Comparison of ENCODE assay signal across 8 cellular contexts in the genomic region with DNA sequence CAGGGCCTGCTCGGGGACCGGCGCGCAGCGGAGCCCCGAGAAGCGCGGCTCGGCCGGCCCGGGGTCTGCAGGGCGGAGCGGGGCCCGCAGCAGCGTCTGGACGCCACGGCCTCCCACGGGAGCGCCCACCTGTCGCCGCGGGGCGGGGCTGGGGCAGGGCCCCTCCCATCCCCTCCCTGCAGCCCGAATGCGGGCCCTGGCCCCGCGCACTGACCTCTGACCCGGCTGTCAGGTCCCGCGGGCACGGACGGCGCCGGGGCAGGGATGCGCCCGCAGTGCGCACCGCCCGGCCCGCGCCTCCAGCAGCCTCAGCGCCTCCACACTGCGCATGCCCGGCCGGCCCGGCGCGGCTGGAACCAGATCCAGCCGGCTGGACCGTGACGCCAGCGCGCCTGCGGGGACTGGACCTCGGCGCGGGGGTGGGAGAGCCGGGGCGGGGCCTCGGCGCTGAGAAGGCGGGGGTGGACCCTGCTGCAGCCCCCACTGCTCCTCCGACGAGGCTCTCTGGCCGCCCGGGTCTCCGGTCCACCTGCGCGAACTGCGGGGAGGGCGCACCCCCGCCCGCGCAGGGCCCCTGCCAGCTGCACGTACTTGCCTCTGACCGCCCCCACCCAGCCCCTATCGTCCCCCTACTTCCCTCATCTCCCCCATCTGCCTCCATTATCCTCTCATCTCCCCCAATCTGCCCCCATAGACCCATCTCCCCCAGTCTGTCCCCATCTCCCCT. TPM values are rescaled to one million over a fixed set of nuclear protein-coding genes. Genes with fewer than 3 reads are reported as not detected.
DNase-seq lines count a peak whose midpoint lies in the region; ATAC-seq and TF ChIP-seq lines count a peak whose summit lies in the region.

No MANE protein-coding gene starts in this region.

- no peaks in the 10 kb centered on the region for H4K20me1 ChIP-seq in GM23248 (ENCODE audit: insufficient read depth)

- TF ChIP-seq POLR2A in adrenal gland (IDR thresholded peaks at IDR 0.05) (peak in 1 of 2 donors; percentile 38), tibial nerve (IDR thresholded peaks at IDR 0.05) (peak; percentile 93 to 98)

- H3K27me3 ChIP-seq in GM23248 (replicated peaks; ENCODE audit: insufficient read depth): no peaks in the 10 kb centered on the region
- no peaks in the 10 kb centered on the region for H3K27me3 ChIP-seq in adrenal gland
- no peaks in the 10 kb centered on the region for H3K27me3 ChIP-seq in heart right ventricle
- H3K27me3 ChIP-seq in tibial nerve: no peaks in the 10 kb centered on the region

- H3K9me2 ChIP-seq in GM23248 (ENCODE audit: insufficient read depth): no peaks in the 10 kb centered on the region

- H3K79me2 ChIP-seq in GM23248 (ENCODE audit: insufficient read depth): peaks cover 49% of the 10 kb centered on the region

- peak; percentile 93 to 96 (median 94) for ATAC-seq in heart right ventricle

- DNase-seq in ELR (ENCODE audit: low read depth): peak; percentile 94
- DNase-seq in GM23248: peak; percentile 96
- DNase-seq in LNCaP clone FGC (ENCODE audit: low read depth): no peak
- DNase-seq in SKM-1 (lab: John Stamatoyannopoulos, UW; ENCODE audit: unreplicated experiment): peak; percentile 63
- peak; percentile 90 to 94 (median 93) for DNase-seq in adrenal gland
- DNase-seq in heart right ventricle: peak; percentile 90 to 93
- peak; percentile 82 to 98 (median 88) for DNase-seq in posterior cingulate gyrus
- DNase-seq in tibial nerve (ENCODE audit: low spot score in 2 of 2): peak; percentile 85 to 86

- peak overlapping the region; percentile 60 for H3K4me2 ChIP-seq in GM23248 (ENCODE audit: unreplicated experiment)

- peak overlapping the region; percentile 79 for H3K4me3 ChIP-seq in GM23248
- H3K4me3 ChIP-seq in LNCaP clone FGC (ENCODE audit: low read depth, low read length): peak overlapping the region; percentile 62
- H3K4me3 ChIP-seq in adrenal gland: peak overlapping the region in 3 of 4 donors; percentile 18 to 90 (median 51)
- peak overlapping the region; percentile 49 to 95 (median 76) for H3K4me3 ChIP-seq in heart right ventricle
- peak overlapping the region; percentile 72 to 95 (median 88) for H3K4me3 ChIP-seq in tibial nerve

- H3K4me1 ChIP-seq in GM23248 (ENCODE audit: insufficient read depth) (peaks cover 4% of the 10 kb centered on the region), adrenal gland (replicated peaks in 1 of 2) (peaks cover 16 to 17% of the 10 kb centered on the region in 2 donors), heart right ventricle (peaks cover 3 to 39% (median 19%) of the 10 kb centered on the region in 9 donors), tibial nerve (peaks cover 0 to 61% (median 26%) of the 10 kb centered on the region in 4 donors)

- in situ Hi-C loops in GM23248 (cut with MboI): no loop called here

- TF ChIP-seq CTCF in LNCaP clone FGC (IDR thresholded peaks at IDR 0.05; ENCODE audit: control insufficient read depth, extremely low read depth, insufficient read depth): no peak
- no peak for TF ChIP-seq CTCF in adrenal gland (IDR thresholded peaks at IDR 0.05)
- TF ChIP-seq CTCF in heart right ventricle (IDR thresholded peaks at IDR 0.05): no peak
- peak in 1 of 5 experiments; percentile 44 for TF ChIP-seq CTCF in tibial nerve (IDR thresholded peaks at IDR 0.05)

- peak overlapping the region; percentile 89 for H3K9ac ChIP-seq in GM23248

- no peaks in the 10 kb centered on the region for H3F3A ChIP-seq in GM23248 (ENCODE audit: insufficient read depth)

- no peaks in the 10 kb centered on the region for H3K36me3 ChIP-seq in GM23248 (ENCODE audit: low read depth)
- no peaks in the 10 kb centered on the region for H3K36me3 ChIP-seq in adrenal gland (replicated peaks in 1 of 2)
- H3K36me3 ChIP-seq in heart right ventricle: peaks cover 0 to 22% (median 0%) of the 10 kb centered on the region in 9 donors
- H3K36me3 ChIP-seq in tibial nerve: peaks cover 0 to 29% (median 0%) of the 10 kb centered on the region in 3 donors

- H2AFZ ChIP-seq in GM23248: peak overlapping the region; percentile 36; the same call in 1 of the 2 replicates

- H3K27ac ChIP-seq in GM23248 (peak overlapping the region; percentile 91), adrenal gland (peak overlapping the region in 4 of 5 donors; percentile 76 to 93 (median 88)), heart right ventricle (peak overlapping the region; percentile 69 to 94 (median 92)), tibial nerve (peak overlapping the region; percentile 94 to 99 (median 97))

- WGBS in GM23248 (ENCODE audit: low coverage in 1 of 2, low lambda C conversion rate in 2 of 2, missing lambda C conversion rate in 2 of 2), 2 experiments: 0 to 1% methylated on average over 29 to 34 of the region's 77 CpGs
- 0 to 1% (median 0%) methylated on average over 4 to 77 of the region's 77 CpGs for WGBS in adrenal gland, 4 donors
- WGBS in heart right ventricle, 2 donors: 0 to 1% methylated on average over 45 to 77 of the region's 77 CpGs
- WGBS in tibial nerve, 2 donors: 0 to 1% methylated on average over 26 to 57 of the region's 77 CpGs

- H3K9me3 ChIP-seq in GM23248 (ENCODE audit: low read depth): no peaks in the 10 kb centered on the region
- no peaks in the 10 kb centered on the region for H3K9me3 ChIP-seq in adrenal gland (replicated peaks in 1 of 3)
- no peaks in the 10 kb centered on the region for H3K9me3 ChIP-seq in heart right ventricle
- no peaks in the 10 kb centered on the region for H3K9me3 ChIP-seq in tibial nerve

- TF ChIP-seq EP300 in tibial nerve (IDR thresholded peaks at IDR 0.05): peak; percentile 24 to 88

- intact Hi-C loops in adrenal gland (cut with DNase I) (no loop called here), heart right ventricle (cut with DNase I) (loop anchor here in 2 of 10 donors (5.0 kb wide), 1 partner anchor 34 kb away; no protein-coding TSS in a partner anchor), posterior cingulate gyrus (cut with DNase I) (no loop called here)

RNA-seq across cellular contexts. Expression of gene GPR146, which starts 16.1 kb away (rescaled TPM):
- 9.7 and 10.2 TPM in 2 replicates for total RNA-seq in GM23248 (2014; rRNA removed; shearing (Covaris generic))
- polyA plus RNA-seq in GM23248 (2016; fragmentation: Nextera tagmentation; extraction: Ambion mirVana): 4.3 and 5.1 TPM in 2 replicates
- total RNA-seq in adrenal gland: 10 to 100 TPM in 4 of 8 donors, 1 to 10 TPM in 4; 2.8 to 17.3 (median 9.9) TPM
- 10 to 100 TPM in 1 of 3 donors, 1 to 10 TPM in 1, under 1 TPM in 1; 0.90 to 14.2 (median 7.9) TPM for polyA plus RNA-seq in adrenal gland
- total RNA-seq in heart right ventricle: 10 to 100 TPM; 15.1 to 34.5 (median 22.7) TPM
- 10 to 100 TPM; 13.3 to 28.7 TPM for polyA plus RNA-seq in heart right ventricle
- total RNA-seq in tibial nerve: 10 to 100 TPM; 27.8 to 91.8 (median 59.1) TPM

RNA-seq across cellular contexts. Expression of gene CYP2W1, which starts 45.2 kb away (rescaled TPM):
- total RNA-seq in GM23248 (2014; rRNA removed; shearing (Covaris generic)): not detected in 2 replicates
- polyA plus RNA-seq in GM23248 (2016; fragmentation: Nextera tagmentation; extraction: Ambion mirVana) (not detected in 2 replicates), adrenal gland (10 to 100 TPM in 2 of 3 donors, under 1 TPM in 1; 0.70 to 63.7 (median 41.0) TPM), heart right ventricle (not detected)
- total RNA-seq in adrenal gland (10 to 100 TPM in 7 of 8 donors, 1 to 10 TPM in 1; 5.4 to 71.0 (median 42.0) TPM), heart right ventricle (not detected), tibial nerve (10 to 100 TPM in 2 of 4 donors, 1 to 10 TPM in 2; 5.7 to 18.6 (median 12.1) TPM)

RNA-seq across cellular contexts. Expression of gene COX19, which starts 52.9 kb away (rescaled TPM):
- 5.5 and 5.6 TPM in 2 replicates for total RNA-seq in GM23248 (2014; rRNA removed; shearing (Covaris generic))
- polyA plus RNA-seq in GM23248 (2016; fragmentation: Nextera tagmentation; extraction: Ambion mirVana) (9.5 and 9.9 TPM in 2 replicates), adrenal gland (10 to 100 TPM; 12.3 to 28.6 (median 14.0) TPM), heart right ventricle (1 to 10 TPM; 4.7 to 6.9 TPM)
- total RNA-seq in adrenal gland (10 to 100 TPM in 7 of 8 donors, 1 to 10 TPM in 1; 9.1 to 32.4 (median 18.9) TPM), heart right ventricle (1 to 10 TPM; 3.7 to 9.1 (median 6.1) TPM), tibial nerve (10 to 100 TPM; 10.8 to 21.3 (median 11.2) TPM)

RNA-seq across cellular contexts. Expression of gene GPER1, which starts 59.7 kb away (rescaled TPM):
- total RNA-seq in GM23248 (2014; rRNA removed; shearing (Covaris generic)): 3.4 and 6.7 TPM in 2 replicates
- polyA plus RNA-seq in GM23248 (2016; fragmentation: Nextera tagmentation; extraction: Ambion mirVana) (5.6 and 6.7 TPM in 2 replicates), adrenal gland (10 to 100 TPM in 1 of 3 donors, 1 to 10 TPM in 2; 1.9 to 22.4 (median 9.1) TPM), heart right ventricle (1 to 10 TPM; 3.0 to 4.5 TPM)
- total RNA-seq in adrenal gland (10 to 100 TPM in 6 of 8 donors, 1 to 10 TPM in 2; 3.5 to 44.1 (median 22.5) TPM), heart right ventricle (1 to 10 TPM; 1.1 to 4.7 (median 1.7) TPM), tibial nerve (10 to 100 TPM in 1 of 4 donors, 1 to 10 TPM in 3; 6.1 to 12.4 (median 8.7) TPM)
